ENCODE assay signal across 26 cellular contexts in the genomic region with DNA sequence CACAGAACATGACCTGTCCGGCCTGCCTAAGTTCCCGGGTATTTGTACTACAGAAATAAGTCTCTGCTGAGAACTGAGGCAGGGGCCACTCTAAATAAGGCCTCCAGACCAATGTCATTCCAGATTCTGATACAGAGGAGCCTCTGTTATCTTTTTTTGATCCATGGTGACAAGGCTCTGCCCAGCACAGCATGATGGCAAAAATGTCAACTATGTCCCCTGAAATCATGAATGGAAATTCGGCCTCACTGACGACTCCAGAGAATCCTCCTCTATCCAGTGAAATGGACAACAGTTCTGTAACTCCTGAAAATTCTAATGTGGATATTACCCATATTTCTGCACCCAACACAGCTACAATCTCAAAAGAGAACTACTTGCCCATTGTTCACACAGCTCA.
DNase-seq lines count a peak whose midpoint lies in the region; FAIRE-seq and TF ChIP-seq lines count a peak whose summit lies in the region.
"Had no signal": no experiment of that assay in that cellular context is flagged by ENCODE, and none has a peak within 500 bp of the region (broad histone marks: within the 10 kb centered on the region; RNA-seq: fewer than 3 reads in every experiment).

No MANE protein-coding gene starts in this region.

- H2BK5ac ChIP-seq in H1 (ENCODE audit: low read depth, low read length), result no peak overlapping the region
- H2BK5ac ChIP-seq in mesendoderm (ENCODE audit: low read length), result no peak overlapping the region

- H2BK12ac ChIP-seq in H1 (ENCODE audit: low read depth, low read length), result no peak overlapping the region

- H3K4ac ChIP-seq in H1 (replicated peaks; ENCODE audit: insufficient read length, low read depth, low read length) (no peak overlapping the region), mesendoderm (ENCODE audit: low read depth, low read length) (no peak overlapping the region)

- H3K79me2 ChIP-seq in H1 (ENCODE audit: control insufficient read depth in 1 of 2, insufficient read depth in 2 of 2, low read length in 2 of 2), result no peaks in the 10 kb centered on the region
- no peaks in the 10 kb centered on the region for H3K79me2 ChIP-seq in mesendoderm (ENCODE audit: control insufficient read depth, insufficient read depth, low read length)

- no peak overlapping the region for H2AFZ ChIP-seq in H1 (ENCODE audit: low read length)

- H3K56ac ChIP-seq in H1 (replicated peaks; ENCODE audit: insufficient read length, low read depth, low read length), result no peak overlapping the region
- H3K56ac ChIP-seq in mesendoderm (ENCODE audit: low read length), result no peak overlapping the region

- H2BK20ac ChIP-seq in H1 (ENCODE audit: low read length), result no peak overlapping the region

- H4K8ac ChIP-seq in H1 (ENCODE audit: extremely low read depth, insufficient read depth, low read length) (no peak overlapping the region), mesendoderm (ENCODE audit: low read depth, low read length) (no peak overlapping the region)

- WGBS in H1 (ENCODE audit: extremely low coverage in 1 of 2, insufficient coverage in 1 of 2, insufficient read length in 1 of 2, insufficient replicate concordance in 2 of 2, low coverage in 1 of 2, low lambda C conversion rate in 2 of 2, missing lambda C conversion rate in 1 of 2), 2 experiments, result 83% methylated on average over 4 of the region's 4 CpGs; no CpG with 5 or more reads in 1 of the 2 experiments
- WGBS in mesendoderm (ENCODE audit: extremely low coverage, insufficient coverage, low lambda C conversion rate), result no CpG with 5 or more reads among the region's 4 CpGs
- WGBS in spleen, 5 donors, result 80 to 93% (median 85%) methylated on average over 4 of the region's 4 CpGs

- DNase-seq in HTR-8/SVneo (ENCODE audit: insufficient read length, low spot score) (no peak), H1 (ENCODE audit: low read depth in 1 of 2, low spot score in 2 of 2) (no peak), mesendoderm (peak; percentile 71), retina (no peak), spleen (no peak), H54 (ENCODE audit: insufficient read length, low spot score) (no peak)
- DNase-seq: 8988T; ACHN; BE2C; C1 segment of cervical spinal cord; CD4-positive, alpha-beta memory T cell; CD4-positive, CD25-positive, alpha-beta regulatory T cell; CD8-positive, alpha-beta memory T cell; COR-L47; DMS 273 treated with DMSO at 0.1 percent for 48 hours; DMS153; DMS53; DMS79; DND-41; EL; GDM1 had no signal

- H3K9ac ChIP-seq in H1 (replicated peaks in 1 of 4; ENCODE audit: extremely low read depth in 1 of 4, low read depth in 3 of 4, low read length in 3 of 4) (no peak overlapping the region), mesendoderm (ENCODE audit: low read length) (no peak overlapping the region)
- H3K9ac ChIP-seq: BLaER1 had no signal

- H3K9me3 ChIP-seq in H1 (ENCODE audit: insufficient read depth in 2 of 2, low read depth in 1 of 2, low read length in 1 of 2) (no peaks in the 10 kb centered on the region), spleen (peaks cover 0 to 16% (median 0%) of the 10 kb centered on the region in 8 donors)
- H3K9me3 ChIP-seq: BE2C, BLaER1 had no signal

- H3K27ac ChIP-seq in H1 (ENCODE audit: low read depth, low read length) (no peak overlapping the region), mesendoderm (ENCODE audit: low read depth, low read length) (no peak overlapping the region), spleen (no peak overlapping the region)
- H3K27ac ChIP-seq: BLaER1 had no signal

- CTCF ChIA-PET in H1 (lab: Charles Lee; ENCODE audit: partially characterized antibody), result interaction anchor here (1.0 kb wide), 1 partner anchor 275 kb away, joined by 3 read pairs; no protein-coding TSS in a partner anchor

- TF ChIP-seq POLR2A in H1 (IDR thresholded peaks at IDR 0.05; ENCODE audit: control extremely low read depth in 1 of 2, low read depth in 2 of 2, low read length in 2 of 2) (no peak), spleen (IDR thresholded peaks at IDR 0.05) (no peak), H54 (IDR thresholded peaks at IDR 0.05; ENCODE audit: low read depth, low read length) (no peak)

- no peaks in the 10 kb centered on the region for H4K20me1 ChIP-seq in H1 (replicated peaks in 1 of 2; ENCODE audit: control insufficient read depth in 1 of 2, insufficient read depth in 2 of 2, low read length in 2 of 2)
- H4K20me1 ChIP-seq: BLaER1 had no signal

- TF ChIP-seq CTCF in H1 (IDR thresholded peaks at IDR 0.05; ENCODE audit: control extremely low read depth in 1 of 3, insufficient read depth in 1 of 3, low read depth in 1 of 3, low read length in 3 of 3) (no peak), spleen (IDR thresholded peaks at IDR 0.05 in 8 of 11, conservative IDR thresholded peaks at IDR 0.05 in 3 of 11) (no peak)

- H4K91ac ChIP-seq in H1 (replicated peaks; ENCODE audit: insufficient read length, low read length), result no peak overlapping the region

- intact Hi-C loops in spleen (cut with DNase I; ENCODE audit: low total_unique reads), result no loop called here

- H2BK15ac ChIP-seq in H1 (ENCODE audit: low read length), result no peak overlapping the region
- H2BK15ac ChIP-seq in mesendoderm (replicated peaks; ENCODE audit: low read depth), result no peak overlapping the region

- no peak overlapping the region for H2AK5ac ChIP-seq in H1 (ENCODE audit: low read depth, low read length)
- H2AK5ac ChIP-seq in mesendoderm (ENCODE audit: low read length), result no peak overlapping the region

- H2BK120ac ChIP-seq in H1 (replicated peaks; ENCODE audit: low read depth, low read length) (no peak overlapping the region), mesendoderm (ENCODE audit: low read depth, low read length) (no peak overlapping the region)

- H3K23ac ChIP-seq in H1 (ENCODE audit: insufficient read length), result no peak overlapping the region
- no peak overlapping the region for H3K23ac ChIP-seq in mesendoderm (ENCODE audit: low read length)

- H3K18ac ChIP-seq in H1 (ENCODE audit: extremely low read depth, low read length) (no peak overlapping the region), mesendoderm (ENCODE audit: low read length) (no peak overlapping the region)

- peak; percentile 13 for FAIRE-seq in HTR-8/SVneo (lab: Jason Lieb, UNC)
- FAIRE-seq in H1 (lab: Jason Lieb, UNC), result no peak
- no peak for FAIRE-seq in H54 (lab: Jason Lieb, UNC)
- FAIRE-seq: A204.1, GM12878, GM12892, GM18507 had no signal

- H3K4me2 ChIP-seq in H1 (ENCODE audit: insufficient read depth in 1 of 2, low read depth in 2 of 2, low read length in 2 of 2) (no peak overlapping the region), mesendoderm (ENCODE audit: low read length) (no peak overlapping the region)
- H3K4me2 ChIP-seq: BLaER1 had no signal

- H3K36me3 ChIP-seq in H1 (ENCODE audit: control insufficient read depth in 2 of 4, insufficient read depth in 4 of 4, low read length in 3 of 4) (no peaks in the 10 kb centered on the region), mesendoderm (ENCODE audit: control insufficient read depth, insufficient read depth, low read length) (no peaks in the 10 kb centered on the region), spleen (no peaks in the 10 kb centered on the region)
- H3K36me3 ChIP-seq: BE2C, BLaER1 had no signal

- H4K5ac ChIP-seq in H1 (ENCODE audit: insufficient read length, low read depth, low read length) (no peak overlapping the region), mesendoderm (ENCODE audit: low read length) (no peak overlapping the region)

- POLR2A ChIA-PET in H1 (lab: Charles Lee; ENCODE audit: partially characterized antibody), result no interaction called here

- no peaks in the 10 kb centered on the region for H3K4me1 ChIP-seq in H1 (replicated peaks in 1 of 4; ENCODE audit: control insufficient read depth in 3 of 4, insufficient read depth in 4 of 4, low read length in 3 of 4)
- H3K4me1 ChIP-seq in mesendoderm (ENCODE audit: control insufficient read depth, low read depth, low read length), result no peaks in the 10 kb centered on the region
- no peaks in the 10 kb centered on the region for H3K4me1 ChIP-seq in spleen
- H3K4me1 ChIP-seq: BE2C, BLaER1 had no signal

- H3K27me3 ChIP-seq in H1 (replicated peaks in 1 of 4; ENCODE audit: control insufficient read depth in 3 of 4, extremely low read depth in 1 of 4, insufficient read depth in 3 of 4, low read length in 3 of 4) (no peaks in the 10 kb centered on the region), mesendoderm (ENCODE audit: insufficient read depth, low read length, poor library complexity) (no peaks in the 10 kb centered on the region), spleen (replicated peaks in 1 of 7) (no peaks in the 10 kb centered on the region)
- H3K27me3 ChIP-seq: BE2C, BLaER1 had no signal

- H3K4me3 ChIP-seq in H1 (ENCODE audit: extremely low read depth in 1 of 4, insufficient read depth in 2 of 4, low read depth in 3 of 4, low read length in 4 of 4) (no peak overlapping the region), mesendoderm (ENCODE audit: low read length) (no peak overlapping the region), spleen (no peak overlapping the region)
- H3K4me3 ChIP-seq: BLaER1, GM12878 had no signal

- H3K79me1 ChIP-seq in H1 (ENCODE audit: low read depth, low read length), result no peaks in the 10 kb centered on the region
- no peaks in the 10 kb centered on the region for H3K79me1 ChIP-seq in mesendoderm (ENCODE audit: low read length)

- no peak for TF ChIP-seq RAD21 in H1 (IDR thresholded peaks at IDR 0.05 in 1 of 2, conservative IDR thresholded peaks at IDR 0.05 in 1 of 2; ENCODE audit: low read depth in 2 of 2, low read length in 2 of 2)

- no peak for TF ChIP-seq EP300 in H1 (IDR thresholded peaks at IDR 0.05; ENCODE audit: borderline replicate concordance in 1 of 2, low read depth in 2 of 2, low read length in 2 of 2)

- no peaks in the 10 kb centered on the region for H3K23me2 ChIP-seq in H1 (ENCODE audit: low read depth, low read length)

- no peak overlapping the region for H3K14ac ChIP-seq in H1 (ENCODE audit: insufficient read length)

TF ChIP-seq in H1, 55 proteins besides CTCF, POLR2A, EP300 and RAD21:
- peak; percentile 89 for TF ChIP-seq TEAD4 (IDR thresholded peaks at IDR 0.05; ENCODE audit: low read depth, low read length)
- no peak for TF ChIP-seq TAF1 (IDR thresholded peaks at IDR 0.05; ENCODE audit: low read depth, low read length)
